In genomic region chr10:20029523-20029922, GRCh38 we compare ENCODE assay signal across 26 cellular contexts.
DNase-seq lines count a peak whose midpoint lies in the region; ATAC-seq, FAIRE-seq and TF ChIP-seq lines count a peak whose summit lies in the region.
"Had no signal": no experiment of that assay in that cellular context is flagged by ENCODE, and none has a peak within 500 bp of the region (broad histone marks: within the 10 kb centered on the region; RNA-seq: fewer than 3 reads in every experiment).

No MANE protein-coding gene starts in this region.

- whole genome bisulfite sequencing in HepG2 (ENCODE audit: low lambda C conversion rate), result 34% methylated on average over 3 of the region's 3 CpGs
- 82% methylated on average over 3 of the region's 3 CpGs for WGBS in right lobe of liver (ENCODE audit: insufficient coverage, low coverage, low lambda C conversion rate, missing lambda C conversion rate)
- no CpG with 5 or more reads among the region's 3 CpGs for WGBS in IMR-90 (ENCODE audit: extremely low coverage in 2 of 2, insufficient read length in 1 of 2), 2 experiments

- dilution Hi-C loops in IMR-90 (cut with HindIII; ENCODE audit: low sequenced_read_pairs, unreplicated experiment), result no loop called here

- no peak overlapping the region for H3K23ac ChIP-seq in IMR-90 (ENCODE audit: low read depth, low read length)

- FAIRE-seq in HepG2 (lab: Jason Lieb, UNC) (no peak), frontal cortex (lab: Jason Lieb, UNC) (peak; percentile 17)
- FAIRE-seq: GM12878, GM12892, GM18507 had no signal

- in situ Hi-C loops in HepG2 (cut with HindIII; ENCODE audit: extremely low pct_ligation_motif_present, low pct_unique_long_range_greater_than_20kb), result no loop called here
- in situ Hi-C loops in IMR-90 (cut with MboI; ENCODE audit: low sequenced_read_pairs), result no loop called here

- H3K18ac ChIP-seq in IMR-90 (ENCODE audit: low read depth, low read length), result no peak overlapping the region

- H3K36me3 Mint-ChIP-seq in natural killer cell, result no peaks in the 10 kb centered on the region
- H3K36me3 Mint-ChIP-seq: CD4-positive, alpha-beta memory T cell; CD4-positive, CD25-positive, alpha-beta regulatory T cell; CD8-positive, alpha-beta memory T cell had no signal

- H2AK5ac ChIP-seq in IMR-90 (ENCODE audit: low read depth, low read length), result no peak overlapping the region

- no peaks in the 10 kb centered on the region for H3K4me1 Mint-ChIP-seq in natural killer cell
- H3K4me1 Mint-ChIP-seq: CD4-positive, alpha-beta memory T cell; CD4-positive, CD25-positive, alpha-beta regulatory T cell; CD8-positive, alpha-beta memory T cell had no signal

- no peak for TF ChIP-seq RAD21 in HepG2 (CRISPR knock-in tag; IDR thresholded peaks at IDR 0.05)
- TF ChIP-seq RAD21 in IMR-90 (IDR thresholded peaks at IDR 0.05; ENCODE audit: low read length), result no peak

- H3K79me2 ChIP-seq in HepG2 (ENCODE audit: insufficient read depth, low read length), result no peaks in the 10 kb centered on the region

- H3K27me3 Mint-ChIP-seq in natural killer cell (ENCODE audit: low read depth in 2 of 2), result no peaks in the 10 kb centered on the region
- H3K27me3 Mint-ChIP-seq: CD4-positive, alpha-beta memory T cell; CD4-positive, CD25-positive, alpha-beta regulatory T cell had no signal

- no peaks in the 10 kb centered on the region for H3K79me1 ChIP-seq in IMR-90 (ENCODE audit: low read depth in 1 of 2, low read length in 2 of 2)

- no peak overlapping the region for H2BK120ac ChIP-seq in IMR-90 (ENCODE audit: low read depth, low read length)

- BruUV-seq in HepG2 (replicated peaks; lab: Mats Ljungman, UMichigan), result no TSS peak
- BruUV-seq in IMR-90 (replicated peaks; lab: Mats Ljungman, UMichigan), result no TSS peak

- no peaks in the 10 kb centered on the region for H3K9me3 Mint-ChIP-seq in natural killer cell

- TF ChIP-seq CTCF in HepG2 (CRISPR knock-in tag; IDR thresholded peaks at IDR 0.05), result no peak
- TF ChIP-seq CTCF in right lobe of liver (IDR thresholded peaks at IDR 0.05), result no peak
- TF ChIP-seq CTCF in IMR-90 (conservative IDR thresholded peaks at IDR 0.05; ENCODE audit: low read depth, low read length), result no peak
- TF ChIP-seq CTCF in natural killer cell (IDR thresholded peaks at IDR 0.05), result no peak

- POLR2A ChIA-PET in HepG2 (lab: Yijun Ruan, JAX) (no interaction called here), IMR-90 (lab: Charles Lee; ENCODE audit: unreplicated experiment) (no interaction called here)

- H3K27me3 ChIP-seq in HepG2 (ENCODE audit: control insufficient read depth in 1 of 2, insufficient read depth in 2 of 2, low read length in 2 of 2), result no peaks in the 10 kb centered on the region
- H3K27me3 ChIP-seq in right lobe of liver, result no peaks in the 10 kb centered on the region
- H3K27me3 ChIP-seq in IMR-90 (ENCODE audit: control insufficient read depth, insufficient read depth, low read length), result no peaks in the 10 kb centered on the region
- H3K27me3 ChIP-seq: BE2C, BLaER1 had no signal

- CTCF ChIA-PET in HepG2 (lab: Yijun Ruan, JAX; ENCODE audit: low intra/inter-chr PET ratio, low total read pairs), result no interaction called here
- CTCF ChIA-PET in IMR-90 (lab: Yijun Ruan, JAX), result no interaction called here

- no peak overlapping the region for H3K9ac ChIP-seq in HepG2 (ENCODE audit: insufficient read depth, low read depth, low read length)
- no peak overlapping the region for H3K9ac ChIP-seq in IMR-90 (ENCODE audit: low read depth, low read length)
- H3K9ac ChIP-seq: BLaER1 had no signal

- no peak for TF ChIP-seq EP300 in HepG2 (IDR thresholded peaks at IDR 0.05; ENCODE audit: low read depth in 2 of 2, low read length in 2 of 2)
- TF ChIP-seq EP300 in HepG2 (CRISPR knock-in tag; IDR thresholded peaks at IDR 0.05; ENCODE audit: borderline replicate concordance), result no peak

- H3K36me3 ChIP-seq in HepG2 (replicated peaks in 1 of 2; ENCODE audit: control insufficient read depth in 1 of 2, insufficient read depth in 2 of 2, low read length in 2 of 2) (no peaks in the 10 kb centered on the region), right lobe of liver (no peaks in the 10 kb centered on the region), IMR-90 (ENCODE audit: control insufficient read depth, insufficient read depth, low read length) (no peaks in the 10 kb centered on the region)
- H3K36me3 ChIP-seq: BE2C, BLaER1 had no signal

- no peak overlapping the region for H3K14ac ChIP-seq in IMR-90 (replicated peaks; ENCODE audit: low read depth, low read length)

- ATAC-seq in HepG2, result no peak
- no peak for ATAC-seq in right lobe of liver
- no peak for ATAC-seq in IMR-90 (ENCODE audit: low read depth)
- ATAC-seq in natural killer cell, result no peak
- ATAC-seq: GM12878 had no signal

- H3K4me1 ChIP-seq in HepG2 (ENCODE audit: insufficient read depth, low read length) (no peaks in the 10 kb centered on the region), right lobe of liver (no peaks in the 10 kb centered on the region), IMR-90 (ENCODE audit: control insufficient read depth, insufficient read depth, low read length) (no peaks in the 10 kb centered on the region)
- H3K4me1 ChIP-seq: BE2C, BLaER1 had no signal

- no peak overlapping the region for H2BK5ac ChIP-seq in IMR-90 (ENCODE audit: low read depth, low read length, poor library complexity, severe bottlenecking)

- H3K27ac Mint-ChIP-seq in natural killer cell, result no peak overlapping the region
- H3K27ac Mint-ChIP-seq: CD4-positive, alpha-beta memory T cell; CD4-positive, CD25-positive, alpha-beta regulatory T cell had no signal

- no peak overlapping the region for H4K8ac ChIP-seq in IMR-90 (ENCODE audit: low read depth in 2 of 2, low read length in 2 of 2)

- no peak overlapping the region for H3K56ac ChIP-seq in IMR-90 (ENCODE audit: extremely low read depth, insufficient read depth, low read length)

- H3K4me3 ChIP-seq in HepG2 (replicated peaks in 1 of 3; ENCODE audit: insufficient read depth in 1 of 3, low read depth in 2 of 3, low read length in 3 of 3) (no peak overlapping the region), right lobe of liver (no peak overlapping the region), IMR-90 (ENCODE audit: insufficient read depth, low read depth, low read length) (no peak overlapping the region)
- H3K4me3 ChIP-seq: BLaER1, GM12878 had no signal

- no peak overlapping the region for H3K4me3 Mint-ChIP-seq in natural killer cell
- H3K4me3 Mint-ChIP-seq: CD14-positive monocyte; CD4-positive, alpha-beta memory T cell; CD4-positive, CD25-positive, alpha-beta regulatory T cell; CD8-positive, alpha-beta memory T cell had no signal

- TF ChIP-seq POLR2A in HepG2 (IDR thresholded peaks at IDR 0.05; ENCODE audit: insufficient read depth in 1 of 2, low read depth in 2 of 2, low read length in 2 of 2) (no peak), right lobe of liver (IDR thresholded peaks at IDR 0.05) (no peak), IMR-90 (IDR thresholded peaks at IDR 0.05; ENCODE audit: low read depth, low read length) (no peak)

- no peak overlapping the region for H2BK20ac ChIP-seq in IMR-90 (ENCODE audit: low read depth, low read length)

- H3K4me2 ChIP-seq in HepG2 (ENCODE audit: low read depth, low read length), result no peak overlapping the region
- no peak overlapping the region for H3K4me2 ChIP-seq in IMR-90 (ENCODE audit: low read depth, low read length)
- H3K4me2 ChIP-seq: BLaER1 had no signal

- H3K27ac ChIP-seq in HepG2 (ENCODE audit: extremely low read length, insufficient read depth, low read length) (no peak overlapping the region), right lobe of liver (no peak overlapping the region), IMR-90 (ENCODE audit: insufficient read depth, low read length) (no peak overlapping the region)
- H3K27ac ChIP-seq: 22Rv1, BLaER1 had no signal

- no peak for DNase-seq in HepG2 (ENCODE audit: low spot score)
- DNase-seq in right lobe of liver, result no peak
- no peak for DNase-seq in IMR-90
- no peak for DNase-seq in frontal cortex (ENCODE audit: low spot score in 2 of 2)
- no peak for DNase-seq in natural killer cell
- no peak for DNase-seq in NCI-H1048 (lab: John Stamatoyannopoulos, UW)
- DNase-seq: ACHN; BE2C; C1 segment of cervical spinal cord; CD4-positive, alpha-beta memory T cell; CD4-positive, CD25-positive, alpha-beta regulatory T cell; CD8-positive, alpha-beta memory T cell; COR-L47; DMS 273 treated with DMSO at 0.1 percent for 48 hours; DMS153; DMS53; DMS79; DND-41; EL; GDM1 had no signal

- intact Hi-C loops in HepG2 (cut with micrococcal nuclease; ENCODE audit: unreplicated experiment), result loop anchor here (10.0 kb wide), 2 partner anchors 55 to 1425 kb away; no protein-coding TSS in a partner anchor
- intact Hi-C loops in right lobe of liver (cut with DNase I), result no loop called here
- intact Hi-C loops in IMR-90 (cut with micrococcal nuclease), result no loop called here
- intact Hi-C loops in natural killer cell (cut with micrococcal nuclease), result no loop called here

- H3K9me3 ChIP-seq in HepG2 (ENCODE audit: low read length), result peaks cover 9% of the 10 kb centered on the region
- H3K9me3 ChIP-seq in right lobe of liver, result no peaks in the 10 kb centered on the region
- H3K9me3 ChIP-seq in IMR-90 (ENCODE audit: control insufficient read depth, insufficient read depth, low read length), result no peaks in the 10 kb centered on the region
- H3K9me3 ChIP-seq: BE2C, BLaER1 had no signal

- no peak overlapping the region for H3K4ac ChIP-seq in IMR-90 (ENCODE audit: low read depth, low read length)

- H2AK9ac ChIP-seq in IMR-90 (replicated peaks; ENCODE audit: low read depth, low read length, poor library complexity), result no peak overlapping the region

- no peak overlapping the region for H4K5ac ChIP-seq in IMR-90 (ENCODE audit: low read depth, low read length)

- no peaks in the 10 kb centered on the region for H3K9me1 ChIP-seq in IMR-90 (ENCODE audit: insufficient read depth, low read length)

- no peak overlapping the region for H4K91ac ChIP-seq in IMR-90 (ENCODE audit: insufficient read depth, low read depth, low read length)

- H2AFZ ChIP-seq in HepG2 (ENCODE audit: low read length) (no peak overlapping the region), IMR-90 (replicated peaks; ENCODE audit: low read length, poor library complexity) (no peak overlapping the region)

- H4K20me1 ChIP-seq in HepG2 (ENCODE audit: insufficient read depth, low read length) (no peaks in the 10 kb centered on the region), IMR-90 (ENCODE audit: insufficient read depth, low read length) (no peaks in the 10 kb centered on the region)
- H4K20me1 ChIP-seq: BLaER1 had no signal

- no peak overlapping the region for H2BK15ac ChIP-seq in IMR-90 (ENCODE audit: low read depth, low read length)

TF ChIP-seq in HepG2, 621 proteins besides CTCF, POLR2A, EP300 and RAD21 (continues in another document):
- TF ChIP-seq RBM22 (optimal IDR thresholded peaks at IDR 0.05; ENCODE audit: low read length) (no peak), ZNF350 (CRISPR knock-in tag; IDR thresholded peaks at IDR 0.05; ENCODE audit: borderline replicate concordance, low read depth) (no peak), ZNF317 (CRISPR knock-in tag; IDR thresholded peaks at IDR 0.05) (no peak), MAFF (IDR thresholded peaks at IDR 0.05; ENCODE audit: low read depth, low read length) (peak; percentile 71)

TF ChIP-seq in IMR-90, 13 proteins besides CTCF, POLR2A, EP300 and RAD21 (continues in another document):
- TF ChIP-seq MAZ (IDR thresholded peaks at IDR 0.05; ENCODE audit: borderline replicate concordance, low read depth, low read length) (no peak), MXI1 (IDR thresholded peaks at IDR 0.05; ENCODE audit: borderline replicate concordance, low read depth, low read length) (no peak), MAFK (IDR thresholded peaks at IDR 0.05; ENCODE audit: low read depth, low read length) (peak; percentile 77)
